1 cellular context compared by ENCODE assay signal in the genomic region with DNA sequence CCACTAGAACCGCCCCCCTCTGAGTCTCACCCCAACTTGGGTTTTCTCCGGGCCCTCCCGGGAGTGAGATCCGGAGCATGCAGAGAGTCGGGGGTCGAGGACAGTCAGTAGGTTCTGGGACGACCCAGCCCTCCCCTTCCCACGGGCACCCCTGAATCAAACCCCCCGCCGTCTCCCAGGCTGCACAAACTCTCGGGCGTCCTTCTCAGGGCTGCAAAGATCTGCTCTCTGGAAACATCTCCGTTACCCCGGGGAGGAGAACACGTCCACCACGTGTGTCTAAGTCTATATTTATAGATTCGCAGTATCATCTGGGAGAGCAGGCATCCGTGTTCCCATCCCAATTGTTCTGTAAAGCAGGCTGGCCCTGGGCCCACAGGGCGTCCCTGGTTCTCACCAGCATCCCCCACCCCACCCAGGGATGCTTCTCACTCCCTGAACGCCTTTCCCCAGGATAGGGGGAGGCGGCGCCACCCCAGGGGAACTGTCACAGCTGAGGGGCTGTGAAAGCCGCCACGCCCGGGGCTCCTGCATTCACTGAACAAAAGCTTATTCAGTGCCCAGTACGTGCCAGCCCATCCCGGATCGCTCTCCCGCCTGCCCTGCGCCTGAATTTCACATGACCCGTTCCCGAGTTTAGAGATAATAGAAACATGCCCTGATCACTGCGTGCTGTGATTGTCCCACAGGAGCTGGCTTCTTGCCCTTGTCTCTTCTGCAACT.
TF ChIP-seq lines count a peak whose summit lies in the region.

No MANE protein-coding gene starts in this region.

TF ChIP-seq in H1, 55 proteins besides CTCF, POLR2A, EP300 and RAD21:
- no peak for TF ChIP-seq CBX5 (IDR thresholded peaks at IDR 0.05; ENCODE audit: low read depth, low read length)
- no peak for TF ChIP-seq KDM5A (IDR thresholded peaks at IDR 0.05; ENCODE audit: low read length)
